20 cellular contexts compared by ENCODE assay signal in genomic region chr17:49784636-49785035, GRCh38.
"Had no signal": no experiment of that assay in that cellular context is flagged by ENCODE, and none has a peak within 500 bp of the region (broad histone marks: within the 10 kb centered on the region; RNA-seq: fewer than 3 reads in every experiment).

No MANE protein-coding gene starts in this region.

- H3K9me3 ChIP-seq: upper lobe of right lung had no signal

- H3K9me3 Mint-ChIP-seq: activated naive CD8-positive, alpha-beta T cell treated with anti-CD3 and anti-CD28 coated beads, Interleukin-2, amount 10 ng/mL, durations not matched to agents 7 days and 5 days; activated T-cell treated with anti-CD3 and anti-CD28 coated beads, Interleukin-2, amount 50 U/mL, for 4 hours; dendritic cell treated with granulocyte-macrophage colony-stimulating factor and Interleukin-4, amounts not matched to agents 40 ng/mL and 50 ng/mL, for 4 days; nephron had no signal

- H3K27me3 ChIP-seq: foreskin keratinocyte, upper lobe of right lung had no signal

- H3K4me3 Mint-ChIP-seq: activated naive CD8-positive, alpha-beta T cell treated with anti-CD3 and anti-CD28 coated beads, Interleukin-2, amount 10 ng/mL, durations not matched to agents 7 days and 5 days; activated T-cell treated with anti-CD3 and anti-CD28 coated beads, Interleukin-2, amount 50 U/mL, for 4 hours; dendritic cell treated with granulocyte-macrophage colony-stimulating factor and Interleukin-4, amounts not matched to agents 40 ng/mL and 50 ng/mL, for 4 days had no signal

- H3K27ac ChIP-seq: foreskin keratinocyte, upper lobe of right lung had no signal

- H3K36me3 ChIP-seq: upper lobe of right lung had no signal

- DNase-seq: activated CD4-positive, alpha-beta T cell treated with anti-CD3 and anti-CD28 coated beads for 1 hour; activated CD4-positive, alpha-beta T cell treated with anti-CD3 and anti-CD28 coated beads, Interleukin-2, amount 50 U/mL, for 4 hours; activated CD8-positive, alpha-beta memory T cell treated with anti-CD3 and anti-CD28 coated beads, Interleukin-2, amount 50 U/mL, for 48 hours; activated naive CD4-positive, alpha-beta T cell treated with Interleukin-2 at 50 U/mL for 16 hours; activated naive CD8-positive, alpha-beta T cell treated with anti-CD3 and anti-CD28 coated beads, Interleukin-2, amount 10 ng/mL, durations not matched to agents 7 days and 5 days; activated T-cell treated with anti-CD3 and anti-CD28 coated beads, Interleukin-2, amount 50 U/mL, for 4 hours; amygdala; caudate nucleus; effector CD8-positive, alpha-beta T cell; foreskin keratinocyte; mesenchymal stem cell; nucleus accumbens; posterior cingulate gyrus; stimulated activated CD4-positive, alpha-beta T cell treated with anti-CD3 and anti-CD28 coated beads, Interleukin-4, amount 100 ng/mL, for 1 hour; stimulated activated naive CD4-positive, alpha-beta T cell; T-helper 1 cell; T-helper 9 cell; upper lobe of right lung had no signal

- H3K27ac Mint-ChIP-seq: activated naive CD8-positive, alpha-beta T cell treated with anti-CD3 and anti-CD28 coated beads, Interleukin-2, amount 10 ng/mL, durations not matched to agents 7 days and 5 days; dendritic cell treated with granulocyte-macrophage colony-stimulating factor and Interleukin-4, amounts not matched to agents 40 ng/mL and 50 ng/mL, for 4 days had no signal

- H3K27me3 Mint-ChIP-seq: dendritic cell treated with granulocyte-macrophage colony-stimulating factor and Interleukin-4, amounts not matched to agents 40 ng/mL and 50 ng/mL, for 4 days had no signal

- ATAC-seq: activated T-cell treated with anti-CD3 and anti-CD28 coated beads, Interleukin-2, amount 50 U/mL, for 4 hours; foreskin keratinocyte; upper lobe of right lung had no signal

- H3K4me3 ChIP-seq: upper lobe of right lung had no signal
